In the genomic region with DNA sequence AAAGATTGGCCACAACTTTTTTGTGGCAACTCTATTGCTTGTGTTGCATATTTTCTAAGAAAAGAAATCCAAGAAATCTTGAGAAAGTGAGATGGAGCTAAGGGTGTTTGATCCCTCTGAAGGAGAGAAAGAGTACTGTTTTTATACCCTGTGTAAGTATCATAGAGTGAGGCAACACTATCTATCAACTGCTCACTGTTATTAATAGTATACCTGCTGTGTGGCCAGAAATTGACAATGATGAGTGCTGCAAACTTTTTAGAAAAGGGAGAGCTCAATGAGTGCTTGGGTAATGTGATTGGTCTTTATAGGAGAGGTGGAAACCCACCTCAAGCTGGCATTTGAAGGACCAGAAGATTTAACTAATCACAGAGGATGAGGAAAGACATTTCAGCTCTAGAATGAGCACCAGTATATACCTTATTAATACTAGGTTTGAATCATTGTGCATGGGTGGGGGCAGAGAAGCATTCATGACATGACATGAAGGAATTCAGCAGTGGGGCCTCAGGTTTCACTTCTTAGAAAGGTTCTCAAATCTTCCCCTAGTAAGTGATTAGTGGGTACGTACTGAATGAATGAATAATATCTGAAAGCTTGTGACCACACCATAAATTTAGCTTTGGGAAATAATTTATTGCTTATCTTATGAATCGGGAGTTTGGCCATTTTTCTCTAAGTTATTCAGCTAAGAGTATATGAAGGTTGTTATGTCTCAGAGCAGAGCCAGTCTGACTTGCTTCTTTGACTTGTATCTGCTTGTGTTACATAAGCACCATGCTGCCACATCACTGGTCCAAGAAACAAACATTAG, we compare ENCODE assay signal across 8 cellular contexts.
DNase-seq lines count a peak whose midpoint lies in the region; ATAC-seq and TF ChIP-seq lines count a peak whose summit lies in the region.

No MANE protein-coding gene starts in this region.

- peaks cover 0 to 84% of the 10 kb centered on the region in 2 donors for H3K36me3 ChIP-seq in gastrocnemius medialis

- H3K27me3 Mint-ChIP-seq in activated CD4-positive, alpha-beta T cell treated with anti-CD3 and anti-CD28 coated beads, Interleukin-2, amount 10 ng/mL, durations not matched to agents 7 days and 5 days: no peaks in the 10 kb centered on the region

- TF ChIP-seq POLR2A in gastrocnemius medialis (IDR thresholded peaks at IDR 0.05): no peak

- peaks cover 2 to 8% of the 10 kb centered on the region in 2 donors for H3K4me1 ChIP-seq in gastrocnemius medialis

- no peak for TF ChIP-seq CTCF in RWPE1 (conservative IDR thresholded peaks at IDR 0.05; ENCODE audit: low read depth)
- no peak for TF ChIP-seq CTCF in gastrocnemius medialis (IDR thresholded peaks at IDR 0.05 in 4 of 5, conservative IDR thresholded peaks at IDR 0.05 in 1 of 5)

- H3K27me3 ChIP-seq in gastrocnemius medialis: no peaks in the 10 kb centered on the region

- H3K9me3 ChIP-seq in gastrocnemius medialis: no peaks in the 10 kb centered on the region

- POLR2A ChIA-PET in activated CD4-positive, alpha-beta T cell treated with anti-CD3 and anti-CD28 coated beads, Interleukin-2, amount 10 ng/mL, durations not matched to agents 7 days and 5 days (lab: Charles Lee): no interaction called here
- POLR2A ChIA-PET in RWPE1 (lab: Yijun Ruan, JAX; ENCODE audit: low non-redundant PET): no interaction called here

- no peak overlapping the region for H3K27ac ChIP-seq in RWPE1
- peak overlapping the region; percentile 3 to 80 (median 26) for H3K27ac ChIP-seq in gastrocnemius medialis

- H3K36me3 Mint-ChIP-seq in activated CD4-positive, alpha-beta T cell treated with anti-CD3 and anti-CD28 coated beads, Interleukin-2, amount 10 ng/mL, durations not matched to agents 7 days and 5 days (ENCODE audit: low read depth): peaks cover 88% of the 10 kb centered on the region

- peak overlapping the region; percentile 9 for H3K27ac Mint-ChIP-seq in activated CD4-positive, alpha-beta T cell treated with anti-CD3 and anti-CD28 coated beads, Interleukin-2, amount 10 ng/mL, durations not matched to agents 7 days and 5 days

- in situ Hi-C loops in gastrocnemius medialis (cut with MboI; ENCODE audit: low sequenced_read_pairs in 4 of 4): no loop called here

- H3K9me3 Mint-ChIP-seq in activated CD4-positive, alpha-beta T cell treated with anti-CD3 and anti-CD28 coated beads, Interleukin-2, amount 10 ng/mL, durations not matched to agents 7 days and 5 days: no peaks in the 10 kb centered on the region

- peak; percentile 70 for ATAC-seq in HG02588 (IDR thresholded peaks at IDR 0.05; ENCODE audit: unreplicated experiment)
- no peak for ATAC-seq in gastrocnemius medialis

- peaks cover 71% of the 10 kb centered on the region for H3K4me1 Mint-ChIP-seq in activated CD4-positive, alpha-beta T cell treated with anti-CD3 and anti-CD28 coated beads, Interleukin-2, amount 10 ng/mL, durations not matched to agents 7 days and 5 days

- CTCF ChIA-PET in activated CD4-positive, alpha-beta T cell treated with anti-CD3 and anti-CD28 coated beads, Interleukin-2, amount 10 ng/mL, durations not matched to agents 7 days and 5 days (lab: Charles Lee): interaction anchor here (0.8 to 1.3 kb wide), 6 partner anchors 8 to 116 kb away, joined by 3 to 6 read pairs (median 4); no protein-coding TSS in a partner anchor
- CTCF ChIA-PET in RWPE1 (lab: Yijun Ruan, JAX): no interaction called here

- no peak overlapping the region for H3K4me3 ChIP-seq in gastrocnemius medialis

- intact Hi-C loops in gastrocnemius medialis (cut with DNase I; ENCODE audit: low total_unique reads): no loop called here

- no peak for DNase-seq in activated CD4-positive, alpha-beta T cell treated with anti-CD3 and anti-CD28 coated beads, Interleukin-2, amount 10 ng/mL, durations not matched to agents 7 days and 5 days
- DNase-seq in activated CD4-positive, alpha-beta T cell treated with anti-CD3 and anti-CD28 coated beads for 4 hours: no peak
- peak; percentile 17 for DNase-seq in RWPE1 (ENCODE audit: low spot score)
- no peak for DNase-seq in gastrocnemius medialis
- DNase-seq in central memory CD4-positive, alpha-beta T cell: no peak
- no peak for DNase-seq in RKO (ENCODE audit: low spot score)
- DNase-seq in DMS79 (lab: John Stamatoyannopoulos, UW): no peak

- H3K4me3 Mint-ChIP-seq in activated CD4-positive, alpha-beta T cell treated with anti-CD3 and anti-CD28 coated beads, Interleukin-2, amount 10 ng/mL, durations not matched to agents 7 days and 5 days: no peak overlapping the region
